ENCODE assay signal across 1 cellular context in the genomic region with DNA sequence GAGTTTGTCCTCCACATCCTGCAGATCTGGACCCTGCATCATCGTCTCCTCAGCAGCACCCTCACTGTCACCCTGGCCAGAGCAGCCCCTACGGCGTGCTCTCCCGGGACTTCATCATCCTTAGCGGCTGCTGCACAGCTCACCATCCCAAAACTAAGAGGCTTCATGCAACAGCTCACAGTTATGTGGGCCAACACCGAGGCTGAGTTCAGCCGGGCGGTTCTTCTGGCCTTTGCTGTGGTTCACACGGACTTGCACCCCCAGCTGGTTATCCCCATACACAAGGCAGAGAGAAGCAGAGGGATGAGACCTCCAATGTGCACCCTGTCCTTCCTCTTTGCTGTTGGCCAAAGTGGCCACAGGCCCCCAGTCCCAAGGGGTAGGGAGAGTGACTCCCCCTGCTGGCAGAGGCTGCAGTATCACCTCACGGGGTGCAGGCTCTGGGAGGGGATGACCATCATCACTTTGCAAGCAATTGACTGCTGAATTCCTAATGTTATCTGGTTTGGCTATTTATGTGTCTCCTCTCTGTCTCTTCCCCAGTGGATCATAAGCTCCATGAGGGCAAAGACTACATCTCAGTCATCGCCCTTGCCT.
TF ChIP-seq lines count a peak whose summit lies in the region.

No MANE protein-coding gene starts in this region.

TF ChIP-seq in K562, 482 proteins besides CTCF, POLR2A, EP300 and RAD21:
- TF ChIP-seq ZNF232 (CRISPR knock-in tag; IDR thresholded peaks at IDR 0.05) (no peak), ELF4 (CRISPR knock-in tag; IDR thresholded peaks at IDR 0.05) (no peak), TFAM (CRISPR knock-in tag; conservative IDR thresholded peaks at IDR 0.05) (no peak), MBD2 (IDR thresholded peaks at IDR 0.05; ENCODE audit: borderline replicate concordance, low read depth) (no peak), CREM (IDR thresholded peaks at IDR 0.05; ENCODE audit: low read depth) (no peak), PCBP2 (IDR thresholded peaks at IDR 0.05; ENCODE audit: low read depth, low read length, poor library complexity, severe bottlenecking) (no peak), PRPF4 (IDR thresholded peaks at IDR 0.05; ENCODE audit: insufficient read depth, low read depth, low read length, poor library complexity, severe bottlenecking) (no peak), CBX8 (IDR thresholded peaks at IDR 0.05; ENCODE audit: borderline replicate concordance, extremely low read depth, low read depth, low read length, poor library complexity, severe bottlenecking) (no peak), ZBTB1 (CRISPR knock-in tag; IDR thresholded peaks at IDR 0.05; ENCODE audit: borderline replicate concordance, low read depth) (no peak), NELFE (IDR thresholded peaks at IDR 0.05; ENCODE audit: insufficient read depth, insufficient read length) (no peak)
- TF ChIP-seq, protein P1, sequence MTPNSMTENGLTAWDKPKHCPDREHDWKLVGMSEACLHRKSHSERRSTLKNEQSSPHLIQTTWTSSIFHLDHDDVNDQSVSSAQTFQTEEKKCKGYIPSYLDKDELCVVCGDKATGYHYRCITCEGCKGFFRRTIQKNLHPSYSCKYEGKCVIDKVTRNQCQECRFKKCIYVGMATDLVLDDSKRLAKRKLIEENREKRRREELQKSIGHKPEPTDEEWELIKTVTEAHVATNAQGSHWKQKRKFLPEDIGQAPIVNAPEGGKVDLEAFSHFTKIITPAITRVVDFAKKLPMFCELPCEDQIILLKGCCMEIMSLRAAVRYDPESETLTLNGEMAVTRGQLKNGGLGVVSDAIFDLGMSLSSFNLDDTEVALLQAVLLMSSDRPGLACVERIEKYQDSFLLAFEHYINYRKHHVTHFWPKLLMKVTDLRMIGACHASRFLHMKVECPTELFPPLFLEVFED (CRISPR knock-in tag; conservative IDR thresholded peaks at IDR 0.05), result no peak
- TF ChIP-seq, protein P2, sequence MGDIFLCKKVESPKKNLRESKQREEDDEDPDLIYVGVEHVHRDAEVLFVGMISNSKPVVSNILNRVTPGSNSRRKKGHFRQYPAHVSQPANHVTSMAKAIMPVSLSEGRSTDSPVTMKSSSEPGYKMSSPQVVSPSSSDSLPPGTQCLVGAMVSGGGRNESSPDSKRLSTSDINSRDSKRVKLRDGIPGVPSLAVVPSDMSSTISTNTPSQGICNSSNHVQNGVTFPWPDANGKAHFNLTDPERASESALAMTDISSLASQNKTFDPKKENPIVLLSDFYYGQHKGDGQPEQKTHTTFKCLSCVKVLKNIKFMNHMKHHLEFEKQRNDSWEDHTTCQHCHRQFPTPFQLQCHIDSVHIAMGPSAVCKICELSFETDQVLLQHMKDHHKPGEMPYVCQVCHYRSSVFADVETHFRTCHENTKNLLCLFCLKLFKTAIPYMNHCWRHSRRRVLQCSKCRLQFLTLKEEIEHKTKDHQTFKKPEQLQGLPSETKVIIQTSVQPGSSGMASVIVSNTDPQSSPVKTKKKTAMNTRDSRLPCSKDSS (IDR thresholded peaks at IDR 0.05; ENCODE audit: low read depth, partially characterized antibody), result no peak
- TF ChIP-seq, protein P3, sequence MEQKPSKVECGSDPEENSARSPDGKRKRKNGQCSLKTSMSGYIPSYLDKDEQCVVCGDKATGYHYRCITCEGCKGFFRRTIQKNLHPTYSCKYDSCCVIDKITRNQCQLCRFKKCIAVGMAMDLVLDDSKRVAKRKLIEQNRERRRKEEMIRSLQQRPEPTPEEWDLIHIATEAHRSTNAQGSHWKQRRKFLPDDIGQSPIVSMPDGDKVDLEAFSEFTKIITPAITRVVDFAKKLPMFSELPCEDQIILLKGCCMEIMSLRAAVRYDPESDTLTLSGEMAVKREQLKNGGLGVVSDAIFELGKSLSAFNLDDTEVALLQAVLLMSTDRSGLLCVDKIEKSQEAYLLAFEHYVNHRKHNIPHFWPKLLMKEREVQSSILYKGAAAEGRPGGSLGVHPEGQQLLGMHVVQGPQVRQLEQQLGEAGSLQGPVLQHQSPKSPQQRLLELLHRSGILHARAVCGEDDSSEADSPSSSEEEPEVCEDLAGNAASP (IDR thresholded peaks at IDR 0.05), result no peak
TF ChIP-seq in K562: peak in this region for 0.
